In the genomic region with DNA sequence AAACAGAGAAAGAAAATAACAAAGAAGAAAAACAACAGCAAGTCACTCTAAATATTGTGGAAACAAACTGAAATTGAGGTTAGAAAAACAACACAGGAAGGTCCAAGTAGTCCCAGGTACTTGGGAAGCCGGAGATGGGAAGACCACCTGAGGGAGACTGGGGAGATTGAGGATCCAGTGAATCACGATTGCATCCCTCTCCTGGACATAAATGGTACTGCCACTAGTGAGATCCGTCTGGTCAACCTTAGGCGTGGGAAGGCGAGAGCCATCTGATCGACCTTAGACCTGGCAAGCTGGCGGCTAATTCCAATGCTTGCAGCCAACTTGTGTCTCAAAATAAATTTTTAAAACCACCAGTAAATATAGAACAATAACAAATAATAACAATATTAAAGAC, we compare ENCODE assay signal across 1 cellular context.
TF ChIP-seq lines count a peak whose summit lies in the region.

No MANE protein-coding gene starts in this region.

TF ChIP-seq in SK-N-SH treated with all-trans-retinoic acid at 6 μM for 48 hours, 23 proteins besides CTCF, POLR2A, EP300 and RAD21 (continued from another document):
- TF ChIP-seq, protein P1, sequence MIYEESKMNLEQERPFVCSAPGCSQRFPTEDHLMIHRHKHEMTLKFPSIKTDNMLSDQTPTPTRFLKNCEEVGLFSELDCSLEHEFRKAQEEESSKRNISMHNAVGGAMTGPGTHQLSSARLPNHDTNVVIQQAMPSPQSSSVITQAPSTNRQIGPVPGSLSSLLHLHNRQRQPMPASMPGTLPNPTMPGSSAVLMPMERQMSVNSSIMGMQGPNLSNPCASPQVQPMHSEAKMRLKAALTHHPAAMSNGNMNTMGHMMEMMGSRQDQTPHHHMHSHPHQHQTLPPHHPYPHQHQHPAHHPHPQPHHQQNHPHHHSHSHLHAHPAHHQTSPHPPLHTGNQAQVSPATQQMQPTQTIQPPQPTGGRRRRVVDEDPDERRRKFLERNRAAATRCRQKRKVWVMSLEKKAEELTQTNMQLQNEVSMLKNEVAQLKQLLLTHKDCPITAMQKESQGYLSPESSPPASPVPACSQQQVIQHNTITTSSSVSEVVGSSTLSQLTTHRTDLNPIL (CRISPR knock-in tag; IDR thresholded peaks at IDR 0.05; ENCODE audit: low read depth), result no peak
- TF ChIP-seq OSR1 (CRISPR knock-in tag; IDR thresholded peaks at IDR 0.05), result no peak
